In the genomic region with DNA sequence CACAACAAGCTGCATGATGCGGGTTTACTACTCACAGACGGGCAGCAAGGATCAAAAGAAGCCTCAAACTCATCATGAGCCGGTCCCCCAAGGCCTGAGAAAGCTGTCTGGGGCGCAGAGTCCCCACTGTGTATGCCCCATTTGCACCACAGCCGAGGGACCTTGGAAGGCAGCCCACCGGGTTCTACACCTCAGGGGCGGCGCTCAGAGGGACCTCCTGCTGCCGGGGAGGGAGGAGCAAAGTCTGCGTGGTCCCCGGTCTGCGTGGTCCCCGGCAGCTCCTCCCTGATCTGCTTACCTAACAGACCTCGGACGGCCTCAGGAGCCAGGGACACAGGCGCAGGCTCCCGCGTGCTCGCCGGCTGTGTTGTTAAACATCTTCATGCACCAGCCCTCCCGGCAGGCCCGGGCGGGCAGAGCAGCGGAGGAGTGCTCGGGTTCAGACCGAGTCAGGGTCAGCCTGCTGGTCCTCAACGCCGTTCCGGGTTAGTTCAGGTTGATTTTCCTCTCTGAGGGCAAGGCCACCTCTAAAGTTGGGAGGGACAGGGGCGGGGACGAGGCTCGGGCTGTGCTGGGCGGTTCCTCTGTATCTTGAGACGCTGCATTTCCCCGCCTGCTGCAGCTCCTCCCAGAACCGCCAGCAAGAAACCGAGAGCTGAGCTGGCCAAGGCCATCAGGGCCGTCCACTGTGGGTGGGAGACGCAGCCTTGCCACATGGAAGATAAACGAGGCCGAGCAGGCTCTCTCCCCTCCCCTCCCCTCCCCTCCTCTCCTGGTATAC, we compare ENCODE assay signal across 10 cellular contexts.
DNase-seq lines count a peak whose midpoint lies in the region; ATAC-seq and TF ChIP-seq lines count a peak whose summit lies in the region.
"Had no signal": no experiment of that assay in that cellular context is flagged by ENCODE, and none has a peak within 500 bp of the region (broad histone marks: within the 10 kb centered on the region; RNA-seq: fewer than 3 reads in every experiment).

No MANE protein-coding gene starts in this region.

- no peak for TF ChIP-seq CTCF in endothelial cell (IDR thresholded peaks at IDR 0.05; ENCODE audit: unreplicated experiment)

- H3K9me3 Mint-ChIP-seq in T-helper 2 cell treated with Interferon-gamma antibody and Interleukin-4, amounts not matched to agents 5 μg/mL and 100 μg/mL, for 36 hours: no peaks in the 10 kb centered on the region
- no peaks in the 10 kb centered on the region for H3K9me3 Mint-ChIP-seq in endothelial cell (ENCODE audit: unreplicated experiment)
- H3K9me3 Mint-ChIP-seq in natural killer cell treated with Interleukin-12 subunit alpha and Interleukin-12 subunit beta and Interleukin-15 and Interleukin-18, amount 100 ng/mL, for 72 hours: no peaks in the 10 kb centered on the region

- H3K27me3 Mint-ChIP-seq in T-helper 2 cell treated with Interferon-gamma antibody and Interleukin-4, amounts not matched to agents 5 μg/mL and 100 μg/mL, for 36 hours (ENCODE audit: low read depth): no peaks in the 10 kb centered on the region
- peaks cover 8% of the 10 kb centered on the region for H3K27me3 Mint-ChIP-seq in endothelial cell (ENCODE audit: unreplicated experiment)
- H3K27me3 Mint-ChIP-seq in natural killer cell treated with Interleukin-12 subunit alpha and Interleukin-12 subunit beta and Interleukin-15 and Interleukin-18, amount 100 ng/mL, for 72 hours: peaks cover 15 to 19% of the 10 kb centered on the region in 2 donors

- H3K4me3 Mint-ChIP-seq in T-helper 2 cell treated with Interferon-gamma antibody and Interleukin-4, amounts not matched to agents 5 μg/mL and 100 μg/mL, for 36 hours: peak overlapping the region; percentile 60
- no peak overlapping the region for H3K4me3 Mint-ChIP-seq in endothelial cell (ENCODE audit: unreplicated experiment)
- no peak overlapping the region for H3K4me3 Mint-ChIP-seq in natural killer cell treated with Interleukin-12 subunit alpha and Interleukin-12 subunit beta and Interleukin-15 and Interleukin-18, amount 100 ng/mL, for 72 hours

- no peaks in the 10 kb centered on the region for H3K36me3 Mint-ChIP-seq in T-helper 2 cell treated with Interferon-gamma antibody and Interleukin-4, amounts not matched to agents 5 μg/mL and 100 μg/mL, for 36 hours (ENCODE audit: low read depth)
- no peaks in the 10 kb centered on the region for H3K36me3 Mint-ChIP-seq in endothelial cell (ENCODE audit: low read depth, unreplicated experiment)
- H3K36me3 Mint-ChIP-seq in natural killer cell treated with Interleukin-12 subunit alpha and Interleukin-12 subunit beta and Interleukin-15 and Interleukin-18, amount 100 ng/mL, for 72 hours: no peaks in the 10 kb centered on the region

- no peak overlapping the region for H3K27ac Mint-ChIP-seq in T-helper 2 cell treated with Interferon-gamma antibody and Interleukin-4, amounts not matched to agents 5 μg/mL and 100 μg/mL, for 36 hours
- no peak overlapping the region for H3K27ac Mint-ChIP-seq in endothelial cell (ENCODE audit: unreplicated experiment)
- no peak overlapping the region for H3K27ac Mint-ChIP-seq in natural killer cell treated with Interleukin-12 subunit alpha and Interleukin-12 subunit beta and Interleukin-15 and Interleukin-18, amount 100 ng/mL, for 72 hours

- ATAC-seq in natural killer cell treated with Interleukin-12 subunit alpha and Interleukin-12 subunit beta and Interleukin-15 and Interleukin-18, amount 100 ng/mL, for 72 hours: peak; percentile 35 to 49
- ATAC-seq in HG03342 (IDR thresholded peaks at IDR 0.05; ENCODE audit: unreplicated experiment) (no peak), GM21619 (IDR thresholded peaks at IDR 0.05; ENCODE audit: unreplicated experiment) (no peak), HG02852 (IDR thresholded peaks at IDR 0.05; ENCODE audit: unreplicated experiment) (no peak)
- ATAC-seq: gastroesophageal sphincter had no signal

- DNase-seq in D341Med (ENCODE audit: low spot score): peak; percentile 26
- no peak for DNase-seq in T-helper 2 cell treated with Interferon-gamma antibody and Interleukin-4, amounts not matched to agents 5 μg/mL and 100 μg/mL, for 36 hours (ENCODE audit: low spot score)
- DNase-seq in endothelial cell (ENCODE audit: low spot score): peak; percentile 9
- DNase-seq in natural killer cell treated with Interleukin-12 subunit alpha and Interleukin-12 subunit beta and Interleukin-15 and Interleukin-18, amount 100 ng/mL, for 72 hours (ENCODE audit: low spot score): peak; percentile 51
- DNase-seq in NCI-H128 (lab: John Stamatoyannopoulos, UW; ENCODE audit: unreplicated experiment): no peak
- DNase-seq: KBM-7 had no signal

- H3K4me1 Mint-ChIP-seq in T-helper 2 cell treated with Interferon-gamma antibody and Interleukin-4, amounts not matched to agents 5 μg/mL and 100 μg/mL, for 36 hours (ENCODE audit: low read depth): no peaks in the 10 kb centered on the region
- H3K4me1 Mint-ChIP-seq in endothelial cell (ENCODE audit: unreplicated experiment): no peaks in the 10 kb centered on the region
- H3K4me1 Mint-ChIP-seq in natural killer cell treated with Interleukin-12 subunit alpha and Interleukin-12 subunit beta and Interleukin-15 and Interleukin-18, amount 100 ng/mL, for 72 hours (ENCODE audit: low read depth in 2 of 2): no peaks in the 10 kb centered on the region

Comparison
In these comparisons a context has a peak if more than half of its experiments do, and no peak if none do; other contexts are left out.
1. DNase-seq: peak in D341Med (single experiment), endothelial cell (single experiment) and natural killer cell treated with Interleukin-12 subunit alpha and Interleukin-12 subunit beta and Interleukin-15 and Interleukin-18, amount 100 ng/mL, for 72 hours (single experiment); none in T-helper 2 cell treated with Interferon-gamma antibody and Interleukin-4, amounts not matched to agents 5 μg/mL and 100 μg/mL, for 36 hours (single experiment) and NCI-H128 (single experiment).
2. ATAC-seq: peak in natural killer cell treated with Interleukin-12 subunit alpha and Interleukin-12 subunit beta and Interleukin-15 and Interleukin-18, amount 100 ng/mL, for 72 hours (2 of 2); none in HG03342 (single experiment), GM21619 (single experiment) and HG02852 (single experiment).